In genomic region chr6:25579484-25579883, GRCh38 we compare ENCODE assay signal across 24 cellular contexts.
"Had no signal": no experiment of that assay in that cellular context is flagged by ENCODE, and none has a peak within 500 bp of the region (broad histone marks: within the 10 kb centered on the region; RNA-seq: fewer than 3 reads in every experiment).

No MANE protein-coding gene starts in this region.

- H3K36me3 Mint-ChIP-seq: immature natural killer cell had no signal

- H3K4me3 Mint-ChIP-seq: naive B cell; nephron; stimulated activated memory B cell treated with anti-CD40 and anti-IgM and Interleukin-4, amounts not matched to agents 10 μg/mL and 1 μg/mL and 100 μg/mL, for 72 hours had no signal

- H3K27me3 Mint-ChIP-seq: naive B cell; stimulated activated memory B cell treated with anti-CD40 and anti-IgM and Interleukin-4, amounts not matched to agents 10 μg/mL and 1 μg/mL and 100 μg/mL, for 72 hours; stimulated activated naive CD8-positive, alpha-beta T cell treated with anti-CD3 and anti-CD28 coated beads, Interleukin-15, Interleukin-2, amounts not matched to agents 100 ng/mL and 50 ng/mL, for 24 hours had no signal

- H3K79me2 ChIP-seq: parathyroid adenoma had no signal

- H3K27me3 ChIP-seq: foreskin keratinocyte, spleen, tibial nerve, upper lobe of right lung, vagina had no signal

- H3K9ac ChIP-seq: parathyroid adenoma had no signal

- H3K36me3 ChIP-seq: vagina had no signal

- FAIRE-seq: endothelial cell of umbilical vein had no signal

- H3K4me1 Mint-ChIP-seq: nephron had no signal

- H3K4me3 ChIP-seq: psoas muscle, spleen, tibial nerve, upper lobe of right lung, vagina had no signal

- H2AFZ ChIP-seq: parathyroid adenoma had no signal

- DNase-seq: dermis blood vessel endothelial cell; erythroblast; foreskin keratinocyte; immature natural killer cell; kidney; left cardiac atrium; left ventricle myocardium superior; mesendoderm; naive B cell; psoas muscle; retina; spleen; stimulated activated CD4-positive, alpha-beta T cell treated with anti-CD3 and anti-CD28 coated beads, Interleukin-15, amount 100 ng/mL, for 24 hours; stimulated activated CD4-positive, alpha-beta T cell treated with anti-CD3 and anti-CD28 coated beads, Interleukin-1b, Interleukin-23, amount 100 ng/mL, for 48 hours; stimulated activated CD4-positive, alpha-beta T cell treated with anti-CD3 and anti-CD28 coated beads, Interleukin-4, amount 100 ng/mL, for 24 hours; upper lobe of right lung had no signal

- H3K4me1 ChIP-seq: foreskin keratinocyte, parathyroid adenoma, psoas muscle, tibial nerve, upper lobe of right lung, vagina had no signal

- H3K9me3 ChIP-seq: psoas muscle, spleen, tibial nerve, upper lobe of right lung, vagina had no signal

- H3K27ac Mint-ChIP-seq: stimulated activated memory B cell treated with anti-CD40 and anti-IgM and Interleukin-4, amounts not matched to agents 10 μg/mL and 1 μg/mL and 100 μg/mL, for 72 hours had no signal

- H3K9me3 Mint-ChIP-seq: immature natural killer cell; naive B cell; nephron; stimulated activated memory B cell treated with anti-CD40 and anti-IgM and Interleukin-4, amounts not matched to agents 10 μg/mL and 1 μg/mL and 100 μg/mL, for 72 hours; stimulated activated naive CD8-positive, alpha-beta T cell treated with anti-CD3 and anti-CD28 coated beads, Interleukin-15, Interleukin-2, amounts not matched to agents 100 ng/mL and 50 ng/mL, for 24 hours had no signal

- ATAC-seq: foreskin keratinocyte; left cardiac atrium; left ventricle myocardium superior; psoas muscle; sciatic nerve; stimulated activated memory B cell treated with anti-CD40 and anti-IgM and Interleukin-4, amounts not matched to agents 10 μg/mL and 1 μg/mL and 100 μg/mL, for 72 hours; upper lobe of right lung had no signal
